14 cellular contexts compared by ENCODE assay signal in genomic region chr6:107673076-107673494, GRCh38.
DNase-seq lines count a peak whose midpoint lies in the region; ATAC-seq and TF ChIP-seq lines count a peak whose summit lies in the region.
"Had no signal": no experiment of that assay in that cellular context is flagged by ENCODE, and none has a peak within 500 bp of the region (broad histone marks: within the 10 kb centered on the region; RNA-seq: fewer than 3 reads in every experiment).

No MANE protein-coding gene starts in this region.

- DNase-seq in Right ventricle myocardium superior: peak; percentile 58
- DNase-seq in cardiac septum (ENCODE audit: low spot score): no peak
- DNase-seq in adipocyte (ENCODE audit: low read depth): no peak
- peak; percentile 48 for DNase-seq in left ventricle myocardium inferior
- no peak for DNase-seq in upper lobe of right lung
- DNase-seq in NCI-H1930 (lab: John Stamatoyannopoulos, UW): no peak
- DNase-seq in PC-9: no peak
- DNase-seq: C1 segment of cervical spinal cord, COR-L47, GM23248, NCI-H187 treated with DMSO at 0.1 percent for 48 hours, NCI-H524, SK-N-SH had no signal

- no peaks in the 10 kb centered on the region for H3K27me3 ChIP-seq in adipocyte (replicated peaks; ENCODE audit: control insufficient read depth, insufficient read depth, low read length)
- H3K27me3 ChIP-seq in left ventricle myocardium inferior (ENCODE audit: low read depth): no peaks in the 10 kb centered on the region
- H3K27me3 ChIP-seq in upper lobe of right lung: no peaks in the 10 kb centered on the region
- no peaks in the 10 kb centered on the region for H3K27me3 ChIP-seq in gastroesophageal sphincter
- H3K27me3 ChIP-seq in PC-9 (ENCODE audit: insufficient read depth, low read depth): no peaks in the 10 kb centered on the region

- no peaks in the 10 kb centered on the region for H3K9me2 ChIP-seq in PC-9 (ENCODE audit: insufficient read depth)
- H3K9me2 ChIP-seq: SK-N-SH had no signal

- no peaks in the 10 kb centered on the region for H3K79me2 ChIP-seq in PC-9 (ENCODE audit: low read depth)

- TF ChIP-seq CTCF in left ventricle myocardium inferior (IDR thresholded peaks at IDR 0.05; ENCODE audit: borderline replicate concordance) (no peak), upper lobe of right lung (IDR thresholded peaks at IDR 0.05) (no peak), gastroesophageal sphincter (IDR thresholded peaks at IDR 0.05) (no peak), PC-9 (conservative IDR thresholded peaks at IDR 0.05) (no peak)

- intact Hi-C loops in Right ventricle myocardium superior (cut with DNase I) (loop anchor here (10.0 kb wide), 1 partner anchor 358 kb away; no protein-coding TSS in a partner anchor), cardiac septum (cut with DNase I) (loop anchor here (10.0 kb wide), 1 partner anchor 358 kb away; no protein-coding TSS in a partner anchor), left ventricle myocardium inferior (cut with micrococcal nuclease) (loop anchor here (10.0 kb wide), 1 partner anchor 172 kb away; no protein-coding TSS in a partner anchor), upper lobe of right lung (cut with DNase I) (loop anchor here (10.0 kb wide), 1 partner anchor 172 kb away; no protein-coding TSS in a partner anchor), PC-9 (cut with micrococcal nuclease; ENCODE audit: unreplicated experiment) (loop anchor here (10.0 kb wide), 1 partner anchor 1338 kb away; no protein-coding TSS in a partner anchor)

- H3K36me3 ChIP-seq in adipocyte (ENCODE audit: control insufficient read depth, insufficient read depth, low read length, severe bottlenecking): no peaks in the 10 kb centered on the region
- no peaks in the 10 kb centered on the region for H3K36me3 ChIP-seq in left ventricle myocardium inferior
- H3K36me3 ChIP-seq in upper lobe of right lung: no peaks in the 10 kb centered on the region
- no peaks in the 10 kb centered on the region for H3K36me3 ChIP-seq in gastroesophageal sphincter
- H3K36me3 ChIP-seq in PC-9 (ENCODE audit: low read depth): no peaks in the 10 kb centered on the region

- POLR2A ChIA-PET in PC-9 (lab: Charles Lee; ENCODE audit: unreplicated experiment): no interaction called here

- peak overlapping the region; percentile 37 for H3K9ac ChIP-seq in adipocyte (ENCODE audit: low read length)
- H3K9ac ChIP-seq: GM23248, SK-N-SH had no signal

- H3F3A ChIP-seq in PC-9 (ENCODE audit: insufficient read depth, low read depth): no peaks in the 10 kb centered on the region

- TF ChIP-seq EP300 in gastroesophageal sphincter (IDR thresholded peaks at IDR 0.05): no peak

- ATAC-seq in Right ventricle myocardium superior (ENCODE audit: poor library complexity): peak; percentile 46
- peak; percentile 53 for ATAC-seq in upper lobe of right lung
- no peak for ATAC-seq in gastroesophageal sphincter

- H3K9me3 ChIP-seq in adipocyte (ENCODE audit: control insufficient read depth, low read length) (no peaks in the 10 kb centered on the region), left ventricle myocardium inferior (replicated peaks) (no peaks in the 10 kb centered on the region), upper lobe of right lung (no peaks in the 10 kb centered on the region), gastroesophageal sphincter (no peaks in the 10 kb centered on the region), PC-9 (ENCODE audit: insufficient read depth, low read depth) (no peaks in the 10 kb centered on the region)
- H3K9me3 ChIP-seq: SK-N-SH had no signal

- H3K27ac ChIP-seq in left ventricle myocardium inferior (replicated peaks) (peak overlapping the region; percentile 18), upper lobe of right lung (no peak overlapping the region), gastroesophageal sphincter (no peak overlapping the region), PC-9 (no peak overlapping the region)
- H3K27ac ChIP-seq: GM23248 had no signal

- no peaks in the 10 kb centered on the region for H4K20me1 ChIP-seq in PC-9 (ENCODE audit: insufficient read depth)

- H3K4me2 ChIP-seq in PC-9: no peak overlapping the region
- H3K4me2 ChIP-seq: SK-N-SH had no signal

- no TSS peak for BruUV-seq in PC-9 (replicated peaks; lab: Mats Ljungman, UMichigan)

- H3K4me3 ChIP-seq in adipocyte (ENCODE audit: low read length): no peak overlapping the region
- H3K4me3 ChIP-seq in left ventricle myocardium inferior: no peak overlapping the region
- no peak overlapping the region for H3K4me3 ChIP-seq in upper lobe of right lung
- H3K4me3 ChIP-seq in gastroesophageal sphincter: no peak overlapping the region
- H3K4me3 ChIP-seq in PC-9: no peak overlapping the region
- H3K4me3 ChIP-seq: GM23248 had no signal

- H3K4me1 ChIP-seq in adipocyte (ENCODE audit: control insufficient read depth, insufficient read depth, low read length) (peaks cover 25% of the 10 kb centered on the region), left ventricle myocardium inferior (peaks cover 27% of the 10 kb centered on the region), upper lobe of right lung (peaks cover 15% of the 10 kb centered on the region), gastroesophageal sphincter (peaks cover 0 to 22% (median 8%) of the 10 kb centered on the region in 3 donors), PC-9 (replicated peaks; ENCODE audit: insufficient read depth) (no peaks in the 10 kb centered on the region; the same call in 1 of the 2 replicates)

- WGBS in gastroesophageal sphincter (ENCODE audit: low coverage in 1 of 2), 2 donors: 80 to 91% methylated on average over 1 to 7 of the region's 13 CpGs

- TF ChIP-seq POLR2A in gastroesophageal sphincter (IDR thresholded peaks at IDR 0.05): no peak

- no peak overlapping the region for H2AFZ ChIP-seq in PC-9
- H2AFZ ChIP-seq: GM23248 had no signal

- CTCF ChIA-PET in PC-9 (lab: Charles Lee): interaction anchor here (0.6 kb wide), 1 partner anchor 389 kb away, joined by 4 read pairs; no protein-coding TSS in a partner anchor

Comparison
In these comparisons a context has a peak if more than half of its experiments do, and no peak if none do; other contexts are left out.
1. DNase-seq: peak in Right ventricle myocardium superior (single experiment) and left ventricle myocardium inferior (single experiment); none in cardiac septum (single experiment), adipocyte (single experiment), upper lobe of right lung (single experiment), NCI-H1930 (0 of 2) and PC-9 (0 of 2).